In the genomic region with DNA sequence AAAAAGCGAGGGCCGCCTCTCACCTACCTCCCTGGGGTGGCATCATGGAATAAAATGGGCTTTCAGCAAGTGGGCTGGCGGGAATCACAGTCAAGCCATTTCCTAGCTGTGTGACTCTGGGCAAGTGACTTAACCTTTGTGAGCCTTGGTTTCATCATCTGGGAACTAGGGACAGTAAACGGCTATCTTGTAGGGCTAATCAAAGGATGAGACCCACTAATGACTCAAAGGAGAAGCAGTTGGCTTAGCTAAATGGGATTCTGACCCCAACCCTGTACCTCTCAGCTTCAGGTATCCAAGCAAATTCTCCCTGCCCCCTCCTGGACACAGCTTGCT, we compare ENCODE assay signal across 1 cellular context.
TF ChIP-seq lines count a peak whose summit lies in the region.

No MANE protein-coding gene starts in this region.

TF ChIP-seq in A549, 52 proteins besides CTCF, POLR2A, EP300 and RAD21 (continued from another document):
- TF ChIP-seq, protein P1, sequence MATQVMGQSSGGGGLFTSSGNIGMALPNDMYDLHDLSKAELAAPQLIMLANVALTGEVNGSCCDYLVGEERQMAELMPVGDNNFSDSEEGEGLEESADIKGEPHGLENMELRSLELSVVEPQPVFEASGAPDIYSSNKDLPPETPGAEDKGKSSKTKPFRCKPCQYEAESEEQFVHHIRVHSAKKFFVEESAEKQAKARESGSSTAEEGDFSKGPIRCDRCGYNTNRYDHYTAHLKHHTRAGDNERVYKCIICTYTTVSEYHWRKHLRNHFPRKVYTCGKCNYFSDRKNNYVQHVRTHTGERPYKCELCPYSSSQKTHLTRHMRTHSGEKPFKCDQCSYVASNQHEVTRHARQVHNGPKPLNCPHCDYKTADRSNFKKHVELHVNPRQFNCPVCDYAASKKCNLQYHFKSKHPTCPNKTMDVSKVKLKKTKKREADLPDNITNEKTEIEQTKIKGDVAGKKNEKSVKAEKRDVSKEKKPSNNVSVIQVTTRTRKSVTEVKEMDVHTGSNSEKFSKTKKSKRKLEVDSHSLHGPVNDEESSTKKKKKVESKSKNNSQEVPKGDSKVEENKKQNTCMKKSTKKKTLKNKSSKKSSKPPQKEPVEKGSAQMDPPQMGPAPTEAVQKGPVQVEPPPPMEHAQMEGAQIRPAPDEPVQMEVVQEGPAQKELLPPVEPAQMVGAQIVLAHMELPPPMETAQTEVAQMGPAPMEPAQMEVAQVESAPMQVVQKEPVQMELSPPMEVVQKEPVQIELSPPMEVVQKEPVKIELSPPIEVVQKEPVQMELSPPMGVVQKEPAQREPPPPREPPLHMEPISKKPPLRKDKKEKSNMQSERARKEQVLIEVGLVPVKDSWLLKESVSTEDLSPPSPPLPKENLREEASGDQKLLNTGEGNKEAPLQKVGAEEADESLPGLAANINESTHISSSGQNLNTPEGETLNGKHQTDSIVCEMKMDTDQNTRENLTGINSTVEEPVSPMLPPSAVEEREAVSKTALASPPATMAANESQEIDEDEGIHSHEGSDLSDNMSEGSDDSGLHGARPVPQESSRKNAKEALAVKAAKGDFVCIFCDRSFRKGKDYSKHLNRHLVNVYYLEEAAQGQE (IDR thresholded peaks at IDR 0.05): no peak
- TF ChIP-seq KDM1A (IDR thresholded peaks at IDR 0.05; ENCODE audit: low read depth) (no peak), HOXB5 (CRISPR knock-in tag; IDR thresholded peaks at IDR 0.05) (no peak), CBX8 (IDR thresholded peaks at IDR 0.05) (no peak)
